In the genomic region with DNA sequence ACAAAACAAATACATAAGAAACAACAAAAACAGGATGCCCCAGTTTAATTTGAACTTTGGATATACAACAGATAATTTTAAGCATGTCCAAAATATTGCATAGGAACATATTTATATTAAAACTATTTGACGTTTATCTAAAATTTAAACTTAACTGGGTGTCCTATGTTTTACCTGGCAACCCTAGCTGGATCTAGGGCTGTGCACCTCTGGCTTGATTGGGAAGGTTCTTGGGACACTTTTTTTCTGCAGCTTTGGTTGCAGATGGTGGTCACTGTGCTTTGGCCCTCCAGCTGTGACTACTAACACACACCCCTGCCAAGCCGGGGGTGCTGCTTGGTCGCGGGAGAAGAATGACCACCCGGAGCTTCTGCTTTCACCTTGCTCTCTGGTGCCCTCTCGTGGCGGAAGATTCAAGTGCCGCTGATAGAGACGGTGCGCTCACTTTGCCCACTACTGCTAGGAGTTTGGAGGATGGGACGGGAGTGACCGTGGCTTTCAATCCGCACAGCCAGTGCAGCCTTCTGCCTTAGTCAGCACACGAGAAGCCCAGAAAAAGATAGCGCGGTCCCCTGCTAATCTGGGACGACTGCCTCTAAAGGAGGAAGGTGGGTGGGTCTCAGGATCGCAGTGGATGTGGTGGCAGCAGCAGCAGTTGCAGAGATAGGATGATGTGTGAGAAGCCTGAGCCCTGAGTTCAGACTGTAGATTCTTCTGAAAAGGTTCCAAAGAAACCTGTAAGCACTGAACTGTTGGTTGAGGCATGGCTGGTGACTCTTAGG, we compare ENCODE assay signal across 9 cellular contexts.
DNase-seq lines count a peak whose midpoint lies in the region; ATAC-seq and TF ChIP-seq lines count a peak whose summit lies in the region.
"Had no signal": no experiment of that assay in that cellular context is flagged by ENCODE, and none has a peak within 500 bp of the region (broad histone marks: within the 10 kb centered on the region; RNA-seq: fewer than 3 reads in every experiment).

No MANE protein-coding gene starts in this region.

- H3K9me3 Mint-ChIP-seq in effector memory CD8-positive, alpha-beta T cell: no peaks in the 10 kb centered on the region
- no peaks in the 10 kb centered on the region for H3K9me3 Mint-ChIP-seq in memory B cell

- H3K36me3 ChIP-seq in HEK293 (ENCODE audit: control insufficient read depth in 2 of 2, insufficient read depth in 1 of 2, low read length in 2 of 2): no peaks in the 10 kb centered on the region

- peaks cover 5 to 9% of the 10 kb centered on the region in 2 donors for H3K4me1 Mint-ChIP-seq in effector memory CD8-positive, alpha-beta T cell (ENCODE audit: low read depth in 2 of 2)
- peaks cover 5% of the 10 kb centered on the region for H3K4me1 Mint-ChIP-seq in memory B cell

- H3K4me3 Mint-ChIP-seq in effector memory CD8-positive, alpha-beta T cell: no peak overlapping the region
- H3K4me3 Mint-ChIP-seq in memory B cell: no peak overlapping the region
- H3K4me3 Mint-ChIP-seq: IgD-negative memory B cell had no signal

- no peak overlapping the region for H3K27ac ChIP-seq in HEK293 (ENCODE audit: extremely low read depth, low read depth, low read length)

- CTCF ChIA-PET in HEK293 (lab: Yijun Ruan, JAX): interaction anchor here (0.6 to 3.5 kb wide), 42 partner anchors 10 to 695 kb away, joined by 3 to 19 read pairs (median 4); partner anchors contain the start of gene MYO1D

- POLR2A ChIA-PET in HEK293 (lab: Yijun Ruan, JAX): no interaction called here

- peaks cover 26 to 34% of the 10 kb centered on the region in 2 donors for H3K27me3 Mint-ChIP-seq in effector memory CD8-positive, alpha-beta T cell
- H3K27me3 Mint-ChIP-seq in memory B cell: peaks cover 10% of the 10 kb centered on the region

- H3K36me3 Mint-ChIP-seq in effector memory CD8-positive, alpha-beta T cell (ENCODE audit: insufficient read depth): no peaks in the 10 kb centered on the region
- no peaks in the 10 kb centered on the region for H3K36me3 Mint-ChIP-seq in memory B cell
- H3K36me3 Mint-ChIP-seq: IgD-negative memory B cell had no signal

- peak; percentile 85 for TF ChIP-seq CTCF in HEK293 (tag by site-specific recombination; IDR thresholded peaks at IDR 0.05)

- H3K27ac Mint-ChIP-seq in effector memory CD8-positive, alpha-beta T cell: no peak overlapping the region
- no peak overlapping the region for H3K27ac Mint-ChIP-seq in memory B cell
- H3K27ac Mint-ChIP-seq: IgD-negative memory B cell had no signal

- H3K4me3 ChIP-seq in HEK293 (ENCODE audit: low read depth, low read length): peak overlapping the region; percentile 26

- no peaks in the 10 kb centered on the region for H3K9me3 ChIP-seq in HEK293 (ENCODE audit: control insufficient read depth, insufficient read depth, low read depth, low read length)

- ATAC-seq in effector memory CD8-positive, alpha-beta T cell (replicated peaks): peak; percentile 55
- ATAC-seq in memory B cell (ENCODE audit: low read depth) (peak; percentile 66), GM21723 (IDR thresholded peaks at IDR 0.05; ENCODE audit: unreplicated experiment) (no peak)

- DNase-seq in C1 segment of cervical spinal cord (lab: John Stamatoyannopoulos, UW) (peak in 9 of 14 donors; percentile 8 to 56 (median 24)), NCI-H748 (lab: John Stamatoyannopoulos, UW; ENCODE audit: unreplicated experiment) (peak; percentile 62), memory B cell (ENCODE audit: low spot score in 2 of 2) (peak; percentile 70 to 86)
- DNase-seq in activated CD8-positive, alpha-beta memory T cell treated with anti-CD3 and anti-CD28 coated beads for 24 hours: peak; percentile 91
- peak; percentile 66 to 77 (median 73) for DNase-seq in effector memory CD8-positive, alpha-beta T cell
- DNase-seq in stimulated activated CD8-positive, alpha-beta memory T cell treated with anti-CD3 and anti-CD28 coated beads, Interleukin-12 subunit alpha, Interleukin-12 subunit beta, amount 100 ng/mL, for 4 hours (ENCODE audit: low read depth): peak; percentile 21

- no peaks in the 10 kb centered on the region for H3K4me1 ChIP-seq in HEK293 (ENCODE audit: control insufficient read depth, insufficient read depth, low read length)

TF ChIP-seq in HEK293, 187 proteins besides CTCF, POLR2A, EP300 and RAD21:
- peak; percentile 98 for TF ChIP-seq GLIS1 (tag by site-specific recombination; IDR thresholded peaks at IDR 0.05)
- TF ChIP-seq, protein P1, sequence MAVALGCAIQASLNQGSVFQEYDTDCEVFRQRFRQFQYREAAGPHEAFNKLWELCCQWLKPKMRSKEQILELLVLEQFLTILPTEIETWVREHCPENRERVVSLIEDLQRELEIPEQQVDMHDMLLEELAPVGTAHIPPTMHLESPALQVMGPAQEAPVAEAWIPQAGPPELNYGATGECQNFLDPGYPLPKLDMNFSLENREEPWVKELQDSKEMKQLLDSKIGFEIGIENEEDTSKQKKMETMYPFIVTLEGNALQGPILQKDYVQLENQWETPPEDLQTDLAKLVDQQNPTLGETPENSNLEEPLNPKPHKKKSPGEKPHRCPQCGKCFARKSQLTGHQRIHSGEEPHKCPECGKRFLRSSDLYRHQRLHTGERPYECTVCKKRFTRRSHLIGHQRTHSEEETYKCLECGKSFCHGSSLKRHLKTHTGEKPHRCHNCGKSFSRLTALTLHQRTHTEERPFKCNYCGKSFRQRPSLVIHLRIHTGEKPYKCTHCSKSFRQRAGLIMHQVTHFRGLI (tag by site-specific recombination; IDR thresholded peaks at IDR 0.05): no peak
- TF ChIP-seq ZNF830 (tag by site-specific recombination; IDR thresholded peaks at IDR 0.05; ENCODE audit: low read depth): no peak
- no peak for TF ChIP-seq ZNF529 (tag by site-specific recombination; IDR thresholded peaks at IDR 0.05; ENCODE audit: insufficient replicate concordance)
- TF ChIP-seq, protein P2, sequence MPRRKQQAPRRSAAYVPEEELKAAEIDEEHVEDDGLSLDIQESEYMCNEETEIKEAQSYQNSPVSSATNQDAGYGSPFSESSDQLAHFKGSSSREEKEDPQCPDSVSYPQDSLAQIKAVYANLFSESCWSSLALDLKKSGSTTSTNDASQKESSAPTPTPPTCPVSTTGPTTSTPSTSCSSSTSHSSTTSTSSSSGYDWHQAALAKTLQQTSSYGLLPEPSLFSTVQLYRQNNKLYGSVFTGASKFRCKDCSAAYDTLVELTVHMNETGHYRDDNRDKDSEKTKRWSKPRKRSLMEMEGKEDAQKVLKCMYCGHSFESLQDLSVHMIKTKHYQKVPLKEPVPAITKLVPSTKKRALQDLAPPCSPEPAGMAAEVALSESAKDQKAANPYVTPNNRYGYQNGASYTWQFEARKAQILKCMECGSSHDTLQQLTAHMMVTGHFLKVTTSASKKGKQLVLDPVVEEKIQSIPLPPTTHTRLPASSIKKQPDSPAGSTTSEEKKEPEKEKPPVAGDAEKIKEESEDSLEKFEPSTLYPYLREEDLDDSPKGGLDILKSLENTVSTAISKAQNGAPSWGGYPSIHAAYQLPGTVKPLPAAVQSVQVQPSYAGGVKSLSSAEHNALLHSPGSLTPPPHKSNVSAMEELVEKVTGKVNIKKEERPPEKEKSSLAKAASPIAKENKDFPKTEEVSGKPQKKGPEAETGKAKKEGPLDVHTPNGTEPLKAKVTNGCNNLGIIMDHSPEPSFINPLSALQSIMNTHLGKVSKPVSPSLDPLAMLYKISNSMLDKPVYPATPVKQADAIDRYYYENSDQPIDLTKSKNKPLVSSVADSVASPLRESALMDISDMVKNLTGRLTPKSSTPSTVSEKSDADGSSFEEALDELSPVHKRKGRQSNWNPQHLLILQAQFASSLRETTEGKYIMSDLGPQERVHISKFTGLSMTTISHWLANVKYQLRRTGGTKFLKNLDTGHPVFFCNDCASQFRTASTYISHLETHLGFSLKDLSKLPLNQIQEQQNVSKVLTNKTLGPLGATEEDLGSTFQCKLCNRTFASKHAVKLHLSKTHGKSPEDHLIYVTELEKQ (tag by site-specific recombination; IDR thresholded peaks at IDR 0.05; ENCODE audit: borderline replicate concordance): no peak
- no peak for TF ChIP-seq ZNF426 (tag by site-specific recombination; IDR thresholded peaks at IDR 0.05)
- TF ChIP-seq GLIS2 (tag by site-specific recombination; IDR thresholded peaks at IDR 0.05): peak; percentile 69
- TF ChIP-seq ZNF48 (tag by site-specific recombination; IDR thresholded peaks at IDR 0.05): no peak
- peak; percentile 71 for TF ChIP-seq ZIC2 (tag by site-specific recombination; IDR thresholded peaks at IDR 0.05)
- peak; percentile 79 for TF ChIP-seq ZNF654 (tag by site-specific recombination; IDR thresholded peaks at IDR 0.05; ENCODE audit: low read depth)
- no peak for TF ChIP-seq ZNF16 (tag by site-specific recombination; IDR thresholded peaks at IDR 0.05; ENCODE audit: low read depth)
- TF ChIP-seq, protein P3, sequence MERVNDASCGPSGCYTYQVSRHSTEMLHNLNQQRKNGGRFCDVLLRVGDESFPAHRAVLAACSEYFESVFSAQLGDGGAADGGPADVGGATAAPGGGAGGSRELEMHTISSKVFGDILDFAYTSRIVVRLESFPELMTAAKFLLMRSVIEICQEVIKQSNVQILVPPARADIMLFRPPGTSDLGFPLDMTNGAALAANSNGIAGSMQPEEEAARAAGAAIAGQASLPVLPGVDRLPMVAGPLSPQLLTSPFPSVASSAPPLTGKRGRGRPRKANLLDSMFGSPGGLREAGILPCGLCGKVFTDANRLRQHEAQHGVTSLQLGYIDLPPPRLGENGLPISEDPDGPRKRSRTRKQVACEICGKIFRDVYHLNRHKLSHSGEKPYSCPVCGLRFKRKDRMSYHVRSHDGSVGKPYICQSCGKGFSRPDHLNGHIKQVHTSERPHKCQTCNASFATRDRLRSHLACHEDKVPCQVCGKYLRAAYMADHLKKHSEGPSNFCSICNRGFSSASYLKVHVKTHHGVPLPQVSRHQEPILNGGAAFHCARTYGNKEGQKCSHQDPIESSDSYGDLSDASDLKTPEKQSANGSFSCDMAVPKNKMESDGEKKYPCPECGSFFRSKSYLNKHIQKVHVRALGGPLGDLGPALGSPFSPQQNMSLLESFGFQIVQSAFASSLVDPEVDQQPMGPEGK (tag by site-specific recombination; IDR thresholded peaks at IDR 0.05): 0 out of 2 replicates have a peak, but pooled peaks have one; percentile 30
- no peak for TF ChIP-seq YY2 (tag by site-specific recombination; IDR thresholded peaks at IDR 0.05)
- no peak for TF ChIP-seq ZNF626 (tag by site-specific recombination; IDR thresholded peaks at IDR 0.05)
- TF ChIP-seq ZBTB17 (tag by site-specific recombination; IDR thresholded peaks at IDR 0.05): peak; percentile 76
- no peak for TF ChIP-seq ZFP3 (tag by site-specific recombination; IDR thresholded peaks at IDR 0.05; ENCODE audit: low read depth)
- TF ChIP-seq ZNF19 (tag by site-specific recombination; IDR thresholded peaks at IDR 0.05; ENCODE audit: low read depth): no peak
- TF ChIP-seq SCRT2 (tag by site-specific recombination; IDR thresholded peaks at IDR 0.05): peak; percentile 18; the same call in 1 of the 2 replicates
- TF ChIP-seq ZNF146 (tag by site-specific recombination; IDR thresholded peaks at IDR 0.05): no peak
- TF ChIP-seq ZNF791 (tag by site-specific recombination; IDR thresholded peaks at IDR 0.05): no peak

Comparison
In these comparisons a context has a peak if more than half of its experiments do, and no peak if none do; other contexts are left out.
1. DNase-seq: peak in every context shown above with its lines; median percentile 91 in activated CD8-positive, alpha-beta memory T cell treated with anti-CD3 and anti-CD28 coated beads for 24 hours; 78 in memory B cell; 73 in effector memory CD8-positive, alpha-beta T cell; 62 in NCI-H748; 24 in C1 segment of cervical spinal cord; 21 in stimulated activated CD8-positive, alpha-beta memory T cell treated with anti-CD3 and anti-CD28 coated beads, Interleukin-12 subunit alpha, Interleukin-12 subunit beta, amount 100 ng/mL, for 4 hours.